In the genomic region with DNA sequence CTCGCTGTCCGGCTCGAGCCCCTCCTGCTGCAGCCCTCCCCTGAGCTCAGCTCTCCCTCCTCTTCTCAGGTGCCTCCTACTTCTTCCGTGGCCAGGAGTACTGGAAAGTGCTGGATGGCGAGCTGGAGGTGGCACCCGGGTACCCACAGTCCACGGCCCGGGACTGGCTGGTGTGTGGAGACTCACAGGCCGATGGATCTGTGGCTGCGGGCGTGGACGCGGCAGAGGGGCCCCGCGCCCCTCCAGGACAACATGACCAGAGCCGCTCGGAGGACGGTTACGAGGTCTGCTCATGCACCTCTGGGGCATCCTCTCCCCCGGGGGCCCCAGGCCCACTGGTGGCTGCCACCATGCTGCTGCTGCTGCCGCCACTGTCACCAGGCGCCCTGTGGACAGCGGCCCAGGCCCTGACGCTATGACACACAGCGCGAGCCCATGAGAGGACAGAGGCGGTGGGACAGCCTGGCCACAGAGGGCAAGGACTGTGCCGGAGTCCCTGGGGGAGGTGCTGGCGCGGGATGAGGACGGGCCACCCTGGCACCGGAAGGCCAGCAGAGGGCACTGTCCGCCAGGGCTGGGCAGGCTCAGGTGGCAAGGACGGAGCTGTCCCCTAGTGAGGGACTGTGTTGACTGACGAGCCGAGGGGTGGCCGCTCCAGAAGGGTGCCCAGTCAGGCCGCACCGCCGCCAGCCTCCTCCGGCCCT, we compare ENCODE assay signal across 11 cellular contexts. TPM values are rescaled to one million over a fixed set of nuclear protein-coding genes. Genes with fewer than 3 reads are reported as not detected.
A peak's percentile ranks its signal among the peaks of the same experiment; 100 is the strongest.
DNase-seq lines count a peak whose midpoint lies in the region; ATAC-seq and TF ChIP-seq lines count a peak whose summit lies in the region.
"Had no signal": no experiment of that assay in that cellular context is flagged by ENCODE, and none has a peak within 500 bp of the region (broad histone marks: within the 10 kb centered on the region; RNA-seq: fewer than 3 reads in every experiment).

No MANE protein-coding gene starts in this region.

- CTCF ChIA-PET in activated CD8-positive, alpha-beta T cell treated with anti-CD3 and anti-CD28 coated beads for 36 hours (lab: Charles Lee), result interaction anchor here (0.7 kb wide), 1 partner anchor 289 kb away, joined by 3 read pairs; no protein-coding TSS in a partner anchor
- CTCF ChIA-PET in activated CD8-positive, alpha-beta T cell treated with anti-CD3 and anti-CD28 coated beads, Interleukin-2, amount 10 ng/mL, durations not matched to agents 7 days and 5 days (lab: Charles Lee), result no interaction called here

- H3K36me3 Mint-ChIP-seq in activated CD8-positive, alpha-beta T cell treated with anti-CD3 and anti-CD28 coated beads for 36 hours (ENCODE audit: low read depth), result no peaks in the 10 kb centered on the region
- H3K36me3 Mint-ChIP-seq in activated CD8-positive, alpha-beta T cell treated with anti-CD3 and anti-CD28 coated beads, Interleukin-2, amount 10 ng/mL, durations not matched to agents 7 days and 5 days (ENCODE audit: low read depth), result no peaks in the 10 kb centered on the region

- no peak overlapping the region for H3K4me3 ChIP-seq in foreskin fibroblast (ENCODE audit: low read depth in 1 of 2, low read length in 2 of 2)
- H3K4me3 ChIP-seq: cardiac muscle cell, SK-N-MC had no signal

- intact Hi-C loops in activated CD8-positive, alpha-beta T cell treated with anti-CD3 and anti-CD28 coated beads for 36 hours (cut with micrococcal nuclease), result no loop called here

- POLR2A ChIA-PET in activated CD8-positive, alpha-beta T cell treated with anti-CD3 and anti-CD28 coated beads for 36 hours (lab: Charles Lee), result no interaction called here
- POLR2A ChIA-PET in activated CD8-positive, alpha-beta T cell treated with anti-CD3 and anti-CD28 coated beads, Interleukin-2, amount 10 ng/mL, durations not matched to agents 7 days and 5 days (lab: Charles Lee), result no interaction called here

- H3K9me3 Mint-ChIP-seq in activated CD8-positive, alpha-beta T cell treated with anti-CD3 and anti-CD28 coated beads for 36 hours, result no peaks in the 10 kb centered on the region
- H3K9me3 Mint-ChIP-seq in activated CD8-positive, alpha-beta T cell treated with anti-CD3 and anti-CD28 coated beads, Interleukin-2, amount 10 ng/mL, durations not matched to agents 7 days and 5 days (ENCODE audit: insufficient read depth), result no peaks in the 10 kb centered on the region

- peak; percentile 43 for DNase-seq in activated CD8-positive, alpha-beta T cell treated with anti-CD3 and anti-CD28 coated beads for 36 hours
- no peak for DNase-seq in activated CD8-positive, alpha-beta T cell treated with anti-CD3 and anti-CD28 coated beads, Interleukin-2, amount 10 ng/mL, durations not matched to agents 7 days and 5 days
- peak; percentile 74 for DNase-seq in RKO (ENCODE audit: low spot score)
- peak in 1 of 2 donors; percentile 64 for DNase-seq in foreskin fibroblast
- DNase-seq in superior temporal gyrus (ENCODE audit: extremely low spot score), result peak; percentile 52
- no peak for DNase-seq in activated effector memory CD4-positive, alpha-beta T cell treated with Interleukin-2 at 50 U/mL for 16 hours
- DNase-seq in cerebellar nuclear complex (lab: John Stamatoyannopoulos, UW), result no peak
- DNase-seq: ACHN had no signal

- ATAC-seq in activated CD8-positive, alpha-beta T cell treated with anti-CD3 and anti-CD28 coated beads for 36 hours, result peak; percentile 74
- ATAC-seq in activated CD8-positive, alpha-beta T cell treated with anti-CD3 and anti-CD28 coated beads, Interleukin-2, amount 10 ng/mL, durations not matched to agents 7 days and 5 days, result no peak
- no peak for ATAC-seq in GM18511 (IDR thresholded peaks at IDR 0.05; ENCODE audit: unreplicated experiment)

- peaks cover 3% of the 10 kb centered on the region for H3K4me1 Mint-ChIP-seq in activated CD8-positive, alpha-beta T cell treated with anti-CD3 and anti-CD28 coated beads for 36 hours (ENCODE audit: low read depth)
- H3K4me1 Mint-ChIP-seq in activated CD8-positive, alpha-beta T cell treated with anti-CD3 and anti-CD28 coated beads, Interleukin-2, amount 10 ng/mL, durations not matched to agents 7 days and 5 days (ENCODE audit: low read depth), result peaks cover 5% of the 10 kb centered on the region

- peak; percentile 35 for TF ChIP-seq CTCF in activated CD8-positive, alpha-beta T cell treated with anti-CD3 and anti-CD28 coated beads for 36 hours (IDR thresholded peaks at IDR 0.05)
- TF ChIP-seq CTCF in foreskin fibroblast (IDR thresholded peaks at IDR 0.05; ENCODE audit: low read depth, low read length), result peak; percentile 42

- H3K27me3 Mint-ChIP-seq in activated CD8-positive, alpha-beta T cell treated with anti-CD3 and anti-CD28 coated beads for 36 hours, result no peaks in the 10 kb centered on the region
- H3K27me3 Mint-ChIP-seq in activated CD8-positive, alpha-beta T cell treated with anti-CD3 and anti-CD28 coated beads, Interleukin-2, amount 10 ng/mL, durations not matched to agents 7 days and 5 days (ENCODE audit: low read depth), result no peaks in the 10 kb centered on the region

- H3K27ac Mint-ChIP-seq in activated CD8-positive, alpha-beta T cell treated with anti-CD3 and anti-CD28 coated beads for 36 hours, result no peak overlapping the region
- H3K27ac Mint-ChIP-seq in activated CD8-positive, alpha-beta T cell treated with anti-CD3 and anti-CD28 coated beads, Interleukin-2, amount 10 ng/mL, durations not matched to agents 7 days and 5 days, result no peak overlapping the region

- no peak overlapping the region for H3K4me3 Mint-ChIP-seq in activated CD8-positive, alpha-beta T cell treated with anti-CD3 and anti-CD28 coated beads for 36 hours
- H3K4me3 Mint-ChIP-seq in activated CD8-positive, alpha-beta T cell treated with anti-CD3 and anti-CD28 coated beads, Interleukin-2, amount 10 ng/mL, durations not matched to agents 7 days and 5 days, result no peak overlapping the region

RNA-seq across cellular contexts. Expression of gene MMP17, which starts 22.8 kb away (rescaled TPM):
- total RNA-seq in activated CD8-positive, alpha-beta T cell treated with anti-CD3 and anti-CD28 coated beads for 36 hours, result under 1 TPM in 1 of 2 experiments, not detected in 1; 0.60 TPM
- not detected for total RNA-seq in activated CD8-positive, alpha-beta T cell treated with anti-CD3 and anti-CD28 coated beads, Interleukin-2, amount 10 ng/mL, durations not matched to agents 7 days and 5 days
- total RNA-seq: cardiac muscle cell had no signal

RNA-seq across cellular contexts. Expression of gene ULK1, which starts 43.4 kb away (rescaled TPM):
- 10 to 100 TPM; 13.3 to 15.5 TPM for total RNA-seq in activated CD8-positive, alpha-beta T cell treated with anti-CD3 and anti-CD28 coated beads for 36 hours
- 10 to 100 TPM; 17.1 to 20.6 TPM for total RNA-seq in activated CD8-positive, alpha-beta T cell treated with anti-CD3 and anti-CD28 coated beads, Interleukin-2, amount 10 ng/mL, durations not matched to agents 7 days and 5 days

Comparison
In these comparisons a context has a peak if more than half of its experiments do, and no peak if none do; other contexts are left out.
1. DNase-seq: peak in activated CD8-positive, alpha-beta T cell treated with anti-CD3 and anti-CD28 coated beads for 36 hours (single experiment), RKO (single experiment) and superior temporal gyrus (single experiment); none in activated CD8-positive, alpha-beta T cell treated with anti-CD3 and anti-CD28 coated beads, Interleukin-2, amount 10 ng/mL, durations not matched to agents 7 days and 5 days (single experiment), activated effector memory CD4-positive, alpha-beta T cell treated with Interleukin-2 at 50 U/mL for 16 hours (single experiment) and cerebellar nuclear complex (0 of 2).